In genomic region chr2:200705305-200705985, GRCh38 we compare ENCODE assay signal across 1 cellular context.
TF ChIP-seq lines count a peak whose summit lies in the region.

No MANE protein-coding gene starts in this region.

TF ChIP-seq in GM23338, 12 proteins besides CTCF, POLR2A, EP300 and RAD21 (continued from another document):
- TF ChIP-seq ZNF462 (CRISPR knock-in tag; IDR thresholded peaks at IDR 0.05) (no peak; the same call in 1 of the 2 replicates), POLR2AphosphoS5 (IDR thresholded peaks at IDR 0.05; ENCODE audit: low read depth) (no peak), NANOG (IDR thresholded peaks at IDR 0.05; ENCODE audit: borderline replicate concordance) (no peak), CREB1 (CRISPR knock-in tag; IDR thresholded peaks at IDR 0.05; ENCODE audit: low read depth) (no peak)
